In genomic region chr21:36320421-36321324, GRCh38 we compare ENCODE assay signal across 8 cellular contexts. TPM values are rescaled to one million over a fixed set of nuclear protein-coding genes. Genes with fewer than 3 reads are reported as not detected.
DNase-seq lines count a peak whose midpoint lies in the region; ATAC-seq and TF ChIP-seq lines count a peak whose summit lies in the region.

No MANE protein-coding gene starts in this region.

- POLR2A ChIA-PET in PC-9 (lab: Charles Lee; ENCODE audit: unreplicated experiment) = interaction anchor here (0.6 to 1.1 kb wide), 10 partner anchors 110 to 1464 kb away, joined by 4 to 19 read pairs (median 8); no protein-coding TSS in a partner anchor

- H3K27ac ChIP-seq in HUES64 (ENCODE audit: low read depth, low read length) (peak overlapping the region; percentile 94), PC-9 (peak overlapping the region; percentile 65), brain microvascular endothelial cell (peak overlapping the region; percentile 88), iPS-18a (ENCODE audit: low read length) (peak overlapping the region; percentile 68)

- H2AFZ ChIP-seq in PC-9 = peak overlapping the region; percentile 50; the same call in 1 of the 2 replicates

- H3K4me3 ChIP-seq in HUES64 (ENCODE audit: low read length) (peak overlapping the region; percentile 99), PC-9 (peak overlapping the region; percentile 63), brain microvascular endothelial cell (ENCODE audit: low read depth, low read length) (peak overlapping the region; percentile 80), iPS-18a (ENCODE audit: low read length) (peak overlapping the region; percentile 98)

- peak overlapping the region; percentile 88 for H3K4me2 ChIP-seq in PC-9

- H3K9me3 ChIP-seq in HUES64 (ENCODE audit: insufficient read depth, low read depth, low read length) (no peaks in the 10 kb centered on the region), PC-9 (ENCODE audit: insufficient read depth, low read depth) (no peaks in the 10 kb centered on the region), iPS-18a (ENCODE audit: control insufficient read depth, low read depth, low read length) (no peaks in the 10 kb centered on the region)

- peaks cover 5% of the 10 kb centered on the region for H4K20me1 ChIP-seq in PC-9 (ENCODE audit: insufficient read depth)

- H3K4me1 ChIP-seq in HUES64 (ENCODE audit: insufficient read depth, low read length) = peaks cover 13% of the 10 kb centered on the region
- peaks cover 7% of the 10 kb centered on the region; the same call in 1 of the 2 replicates for H3K4me1 ChIP-seq in PC-9 (replicated peaks; ENCODE audit: insufficient read depth)
- H3K4me1 ChIP-seq in iPS-18a (ENCODE audit: control insufficient read depth, low read depth, low read length) = peaks cover 11% of the 10 kb centered on the region

- DNase-seq in DMS153 (lab: John Stamatoyannopoulos, UW) (peak; percentile 27), DMS153 treated with DMSO at 0.1 percent for 48 hours (lab: John Stamatoyannopoulos, UW; ENCODE audit: unreplicated experiment) (no peak), PC-9 (peak; percentile 56 to 60), brain microvascular endothelial cell (peak; percentile 59), sciatic nerve (ENCODE audit: low spot score) (peak; percentile 79)

- no TSS peak for BruUV-seq in PC-9 (replicated peaks; lab: Mats Ljungman, UMichigan)

- intact Hi-C loops in PC-9 (cut with micrococcal nuclease; ENCODE audit: unreplicated experiment) = loop anchor here (1.0 to 5.0 kb wide), 3 partner anchors 52 to 164 kb away; partner anchors contain the start of gene DOP1B
- intact Hi-C loops in sciatic nerve (cut with DNase I) = loop anchor here (5.0 kb wide), 1 partner anchor 688 kb away; no protein-coding TSS in a partner anchor

- H3K79me2 ChIP-seq in PC-9 (ENCODE audit: low read depth) = peaks cover 51% of the 10 kb centered on the region

- no peaks in the 10 kb centered on the region for H3K27me3 ChIP-seq in HUES64 (ENCODE audit: insufficient read depth, low read length)
- no peaks in the 10 kb centered on the region for H3K27me3 ChIP-seq in PC-9 (ENCODE audit: insufficient read depth, low read depth)
- H3K27me3 ChIP-seq in brain microvascular endothelial cell (replicated peaks) = no peaks in the 10 kb centered on the region
- H3K27me3 ChIP-seq in iPS-18a (ENCODE audit: control insufficient read depth, insufficient read depth, low read length) = no peaks in the 10 kb centered on the region

- H3K36me3 ChIP-seq in HUES64 (ENCODE audit: insufficient read depth, low read length) (peaks cover 17% of the 10 kb centered on the region), PC-9 (ENCODE audit: low read depth) (0 out of 2 replicates have a peak, but pooled peaks cover 9% of the 10 kb centered on the region), brain microvascular endothelial cell (replicated peaks) (peaks cover 6% of the 10 kb centered on the region), iPS-18a (ENCODE audit: control insufficient read depth, low read depth, low read length) (peaks cover 9% of the 10 kb centered on the region)

- WGBS in HUES64 = under 1% methylated on average over 62 of the region's 62 CpGs

- in situ Hi-C loops in brain microvascular endothelial cell (cut with HindIII; ENCODE audit: low pct_ligation_motif_present, low sequenced_read_pairs) = no loop called here

- no peaks in the 10 kb centered on the region for H3K9me2 ChIP-seq in PC-9 (ENCODE audit: insufficient read depth)

- peak overlapping the region; percentile 81 for H3K9ac ChIP-seq in HUES64 (ENCODE audit: low read depth, low read length)
- peak overlapping the region; percentile 78 for H3K9ac ChIP-seq in iPS-18a (ENCODE audit: low read length)

- ATAC-seq in GM21526 (IDR thresholded peaks at IDR 0.05; ENCODE audit: low FRiP score, unreplicated experiment) = peak; percentile 48
- ATAC-seq in sciatic nerve = peak; percentile 36

- peaks cover 24% of the 10 kb centered on the region for H3F3A ChIP-seq in PC-9 (ENCODE audit: insufficient read depth, low read depth)

- CTCF ChIA-PET in PC-9 (lab: Charles Lee) = interaction anchor here (0.6 to 1.5 kb wide), 6 partner anchors 21 to 626 kb away, joined by 3 to 15 read pairs (median 5); no protein-coding TSS in a partner anchor

- TF ChIP-seq CTCF in PC-9 (conservative IDR thresholded peaks at IDR 0.05) = no peak
- TF ChIP-seq CTCF in brain microvascular endothelial cell (IDR thresholded peaks at IDR 0.05; ENCODE audit: low read depth, low read length, missing control alignments) = no peak

RNA-seq across cellular contexts. Expression of gene MORC3, which starts 0.7 kb away (rescaled TPM):
- 14.1 TPM for polyA plus RNA-seq in HUES64 (2013, experiment 1 of 2)
- polyA plus RNA-seq in HUES64 (2013, experiment 2 of 2) = 13.3 TPM
- 15.9 and 17.5 TPM in 2 replicates for total RNA-seq in PC-9 (2021)
- 58.8 TPM for total RNA-seq in sciatic nerve
